20 cellular contexts compared by ENCODE assay signal in genomic region chr2:240822280-240822847, GRCh38. TPM values are rescaled to one million over a fixed set of nuclear protein-coding genes. Genes with fewer than 3 reads are reported as not detected.
DNase-seq lines count a peak whose midpoint lies in the region; ATAC-seq, FAIRE-seq and TF ChIP-seq lines count a peak whose summit lies in the region.
"Had no signal": no experiment of that assay in that cellular context is flagged by ENCODE, and none has a peak within 500 bp of the region (broad histone marks: within the 10 kb centered on the region; RNA-seq: fewer than 3 reads in every experiment).

No MANE protein-coding gene starts in this region.

- no peaks in the 10 kb centered on the region for H3K36me3 Mint-ChIP-seq in astrocyte (ENCODE audit: low read depth, unreplicated experiment)

- H3K27me3 ChIP-seq in H7 (ENCODE audit: control insufficient read depth, insufficient read depth, low read length) (peaks cover 54% of the 10 kb centered on the region), astrocyte (ENCODE audit: insufficient read depth, low read length) (peaks cover 60% of the 10 kb centered on the region), mammary epithelial cell (ENCODE audit: insufficient read depth, low read length) (peaks cover 32% of the 10 kb centered on the region)

- H3K4me1 ChIP-seq in astrocyte (ENCODE audit: insufficient read depth, low read length) (no peaks in the 10 kb centered on the region), mammary epithelial cell (ENCODE audit: insufficient read depth, low read length) (no peaks in the 10 kb centered on the region)

- no peak overlapping the region for H3K27ac ChIP-seq in astrocyte (ENCODE audit: low read depth, low read length)
- H3K27ac ChIP-seq in mammary epithelial cell (ENCODE audit: insufficient read depth, low read depth, low read length): no peak overlapping the region
- H3K27ac ChIP-seq: BLaER1, heart right ventricle, KMS-11, thoracic aorta had no signal

- dilution Hi-C loops in mammary epithelial cell (cut with HindIII; ENCODE audit: low sequenced_read_pairs): no loop called here

- DNase-seq in COLO668 (lab: John Stamatoyannopoulos, UW; ENCODE audit: unreplicated experiment): peak; percentile 78
- DNase-seq in H7: peak; percentile 56
- peak; percentile 66 for DNase-seq in NCI-H2196 (lab: John Stamatoyannopoulos, UW; ENCODE audit: unreplicated experiment)
- no peak for DNase-seq in astrocyte (ENCODE audit: low read depth)
- no peak for DNase-seq in mammary epithelial cell
- DNase-seq in iPS-NIHi11 (ENCODE audit: low spot score): no peak
- DNase-seq: activated CD8-positive, alpha-beta memory T cell treated with anti-CD3 and anti-CD28 coated beads, Interleukin-2, amount 10 ng/mL, durations not matched to agents 7 days and 5 days; activated gamma-delta T cell; cortex of kidney; DMS79 treated with DMSO at 0.1 percent for 48 hours; heart right ventricle; NCI-H2227 treated with DMSO at 0.1 percent for 48 hours; occipital lobe; stimulated activated CD4-positive, alpha-beta T cell treated with anti-CD3 and anti-CD28 coated beads, Interleukin-4, amount 100 ng/mL, for 1 hour had no signal

- H3K4me1 Mint-ChIP-seq in astrocyte (ENCODE audit: low read depth, unreplicated experiment): no peaks in the 10 kb centered on the region

- H3K9me3 ChIP-seq in astrocyte (ENCODE audit: insufficient read depth, low read depth, low read length): peaks cover 5% of the 10 kb centered on the region
- H3K9me3 ChIP-seq in mammary epithelial cell (replicated peaks; ENCODE audit: insufficient read depth, low read length): no peaks in the 10 kb centered on the region
- H3K9me3 ChIP-seq: thoracic aorta had no signal

- H3K4me3 ChIP-seq in H7 (ENCODE audit: insufficient read depth, low read depth, low read length) (no peak overlapping the region), astrocyte (ENCODE audit: insufficient read depth, low read depth, low read length) (no peak overlapping the region), mammary epithelial cell (replicated peaks in 1 of 3; ENCODE audit: insufficient read depth in 1 of 3, low read depth in 2 of 3, low read length in 3 of 3) (no peak overlapping the region)
- H3K4me3 ChIP-seq: BLaER1, heart right ventricle, thoracic aorta had no signal

- H3K4me2 ChIP-seq in astrocyte (ENCODE audit: low read length) (no peak overlapping the region), mammary epithelial cell (ENCODE audit: insufficient read depth, low read depth, low read length) (no peak overlapping the region)
- H3K4me2 ChIP-seq: BLaER1, KMS-11 had no signal

- WGBS in mammary epithelial cell (ENCODE audit: low coverage, missing lambda C conversion rate): 22% methylated on average over 1 of the region's 4 CpGs

- no peak for TF ChIP-seq CTCF in astrocyte (IDR thresholded peaks at IDR 0.05; ENCODE audit: insufficient read depth, low read depth, low read length)
- no peak for TF ChIP-seq CTCF in mammary epithelial cell (conservative IDR thresholded peaks at IDR 0.05 in 1 of 2, IDR thresholded peaks at IDR 0.05 in 1 of 2; ENCODE audit: extremely low read depth in 1 of 2, insufficient read depth in 1 of 2, low read depth in 1 of 2, low read length in 2 of 2)

- no peaks in the 10 kb centered on the region for H4K20me1 ChIP-seq in astrocyte (ENCODE audit: insufficient read depth, low read length)
- peaks cover 2% of the 10 kb centered on the region for H4K20me1 ChIP-seq in mammary epithelial cell (ENCODE audit: insufficient read depth, low read length)

- CTCF ChIA-PET in mammary epithelial cell (lab: Charles Lee; ENCODE audit: low non-redundant PET): interaction anchor here (0.7 kb wide), 1 partner anchor 325 kb away, joined by 3 read pairs; no protein-coding TSS in a partner anchor

- ATAC-seq in GM19452 (IDR thresholded peaks at IDR 0.05; ENCODE audit: unreplicated experiment): no peak
- ATAC-seq in HG03460 (IDR thresholded peaks at IDR 0.05; ENCODE audit: unreplicated experiment): no peak
- ATAC-seq: activated CD8-positive, alpha-beta memory T cell treated with anti-CD3 and anti-CD28 coated beads, Interleukin-2, amount 10 ng/mL, durations not matched to agents 7 days and 5 days; heart right ventricle had no signal

- H3K36me3 ChIP-seq in H7 (replicated peaks; ENCODE audit: control insufficient read depth, insufficient read depth, low read length) (no peaks in the 10 kb centered on the region), astrocyte (ENCODE audit: insufficient read depth, low read length) (no peaks in the 10 kb centered on the region), mammary epithelial cell (ENCODE audit: insufficient read depth, low read length) (no peaks in the 10 kb centered on the region)
- H3K36me3 ChIP-seq: BLaER1, heart right ventricle, thoracic aorta had no signal

- H3K9me3 Mint-ChIP-seq in astrocyte (ENCODE audit: unreplicated experiment): peaks cover 11% of the 10 kb centered on the region

- in situ Hi-C loops in mammary epithelial cell (cut with MboI; ENCODE audit: low sequenced_read_pairs in 2 of 2): no loop called here

- H3K4me3 Mint-ChIP-seq in astrocyte (ENCODE audit: unreplicated experiment): peak overlapping the region; percentile 51

- peaks cover 64% of the 10 kb centered on the region for H3K27me3 Mint-ChIP-seq in astrocyte (ENCODE audit: low read depth, unreplicated experiment)

- no peak for FAIRE-seq in astrocyte (lab: Jason Lieb, UNC)

- no peaks in the 10 kb centered on the region for H3K79me2 ChIP-seq in astrocyte (ENCODE audit: insufficient read depth, low read length)
- no peaks in the 10 kb centered on the region for H3K79me2 ChIP-seq in mammary epithelial cell (ENCODE audit: insufficient read depth, low read length)

- H3K27ac Mint-ChIP-seq in astrocyte (ENCODE audit: unreplicated experiment): no peak overlapping the region
- H3K27ac Mint-ChIP-seq: activated CD8-positive, alpha-beta memory T cell treated with anti-CD3 and anti-CD28 coated beads, Interleukin-2, amount 10 ng/mL, durations not matched to agents 7 days and 5 days had no signal

- H3K9ac ChIP-seq in astrocyte (ENCODE audit: low read length) (no peak overlapping the region), mammary epithelial cell (ENCODE audit: insufficient read depth, low read length) (no peak overlapping the region)
- H3K9ac ChIP-seq: BLaER1, KMS-11 had no signal

- BruUV-seq in mammary epithelial cell (replicated peaks; lab: Mats Ljungman, UMichigan): no TSS peak

- H2AFZ ChIP-seq in astrocyte (ENCODE audit: low read depth, low read length): no peak overlapping the region
- no peak overlapping the region for H2AFZ ChIP-seq in mammary epithelial cell (ENCODE audit: low read depth, low read length)

- intact Hi-C loops in mammary epithelial cell (cut with micrococcal nuclease): no loop called here

RNA-seq across cellular contexts. Expression of gene KIF1A, which starts 2.3 kb away (rescaled TPM):
- total RNA-seq in H7 (2014; rRNA removed; shearing (Covaris generic)): 46.8 and 51.6 TPM in 2 replicates
- total RNA-seq in astrocyte: 20.3 and 51.2 TPM in 2 replicates
- total RNA-seq in mammary epithelial cell: under 1 TPM in 1 of 2 donors, not detected in 1; under 0.01 TPM
- polyA plus RNA-seq in mammary epithelial cell: not detected
- polyA minus RNA-seq in mammary epithelial cell: not detected

RNA-seq across cellular contexts. Expression of gene AGXT, which starts 46.3 kb away (rescaled TPM):
- not detected in 2 replicates for total RNA-seq in H7 (2014; rRNA removed; shearing (Covaris generic))
- total RNA-seq in astrocyte (not detected in 2 replicates), mammary epithelial cell (not detected)
- not detected for polyA plus RNA-seq in mammary epithelial cell
- polyA minus RNA-seq in mammary epithelial cell: not detected
- total RNA-seq: activated CD8-positive, alpha-beta memory T cell treated with anti-CD3 and anti-CD28 coated beads, Interleukin-2, amount 10 ng/mL, durations not matched to agents 7 days and 5 days; heart right ventricle; occipital lobe; thoracic aorta had no signal
- polyA plus RNA-seq: esophagus had no signal

Comparison
In these comparisons a context has a peak if more than half of its experiments do, and no peak if none do; other contexts are left out.
1. DNase-seq: peak in COLO668 (single experiment), H7 (single experiment) and NCI-H2196 (single experiment); none in astrocyte (single experiment), mammary epithelial cell (single experiment) and iPS-NIHi11 (single experiment).
2. RNA of gene KIF1A, which starts 2.3 kb away (total RNA-seq): 46.8 to 51.6 TPM in H7 and 20.3 to 51.2 TPM in astrocyte; under 0.01 TPM in mammary epithelial cell; every median in the first group is over 10 times any median in the second.